8 cellular contexts compared by ENCODE assay signal in genomic region chr2:72825271-72826155, GRCh38.
DNase-seq lines count a peak whose midpoint lies in the region; ATAC-seq and TF ChIP-seq lines count a peak whose summit lies in the region.

EXOC6B (minus strand) TSS chr2:72826033.

- H3K27me3 Mint-ChIP-seq in nephron progenitor cell (ENCODE audit: low read depth, poor library complexity), result no peaks in the 10 kb centered on the region
- no peaks in the 10 kb centered on the region for H3K27me3 Mint-ChIP-seq in stimulated activated naive CD8-positive, alpha-beta T cell treated with anti-CD3 and anti-CD28 coated beads, Interleukin-15, Interleukin-2, amounts not matched to agents 100 ng/mL and 50 ng/mL, for 24 hours

- H3K4me3 Mint-ChIP-seq in nephron progenitor cell, result peak within 1 kb of the TSS; percentile 98
- peak within 1 kb of the TSS; percentile 97 for H3K4me3 Mint-ChIP-seq in stimulated activated naive CD8-positive, alpha-beta T cell treated with anti-CD3 and anti-CD28 coated beads, Interleukin-15, Interleukin-2, amounts not matched to agents 100 ng/mL and 50 ng/mL, for 24 hours

- peaks cover 15% of the 10 kb centered on the region for H3K4me1 ChIP-seq in DND-41 (ENCODE audit: insufficient read depth, low read length)

- H3K4me1 Mint-ChIP-seq in nephron progenitor cell, result peaks cover 40% of the 10 kb centered on the region
- H3K4me1 Mint-ChIP-seq in stimulated activated naive CD8-positive, alpha-beta T cell treated with anti-CD3 and anti-CD28 coated beads, Interleukin-15, Interleukin-2, amounts not matched to agents 100 ng/mL and 50 ng/mL, for 24 hours (ENCODE audit: low read depth), result peaks cover 45% of the 10 kb centered on the region

- H4K20me1 ChIP-seq in DND-41 (ENCODE audit: insufficient read depth, low read length), result no peaks in the 10 kb centered on the region

- DNase-seq in DND-41 (peak; percentile 82), GOT3 (lab: John Stamatoyannopoulos, UW) (peak; percentile 78), LNCaP clone FGC (ENCODE audit: low read depth) (peak; percentile 33), SHP77 (lab: John Stamatoyannopoulos, UW) (peak; percentile 85), fibroblast of the conjunctiva (ENCODE audit: low read depth) (peak; percentile 75), nephron progenitor cell (peak; percentile 97)
- peak; percentile 94 for DNase-seq in activated effector memory CD4-positive, alpha-beta T cell treated with anti-CD3 and anti-CD28 coated beads, Interleukin-2, amount 50 U/mL, for 16 hours

- H3K4me2 ChIP-seq in DND-41 (ENCODE audit: insufficient read depth, low read length), result peak within 1 kb of the TSS; percentile 67

- TF ChIP-seq CTCF in DND-41 (IDR thresholded peaks at IDR 0.05; ENCODE audit: borderline replicate concordance, extremely low read depth, low read length, poor library complexity, severe bottlenecking) (no peak), LNCaP clone FGC (IDR thresholded peaks at IDR 0.05; ENCODE audit: control insufficient read depth, extremely low read depth, insufficient read depth) (no peak), nephron progenitor cell (IDR thresholded peaks at IDR 0.05) (no peak)

- no peaks in the 10 kb centered on the region for H3K36me3 ChIP-seq in DND-41 (ENCODE audit: insufficient read depth, low read length)

- H3K79me2 ChIP-seq in DND-41 (ENCODE audit: insufficient read depth, low read length), result no peaks in the 10 kb centered on the region

- H3K9me3 Mint-ChIP-seq in nephron progenitor cell, result no peaks in the 10 kb centered on the region
- no peaks in the 10 kb centered on the region for H3K9me3 Mint-ChIP-seq in stimulated activated naive CD8-positive, alpha-beta T cell treated with anti-CD3 and anti-CD28 coated beads, Interleukin-15, Interleukin-2, amounts not matched to agents 100 ng/mL and 50 ng/mL, for 24 hours

- ATAC-seq in DND-41 (ENCODE audit: insufficient read depth, low read depth), result peak; percentile 88

- peak within 1 kb of the TSS; percentile 66 for H2AFZ ChIP-seq in DND-41 (ENCODE audit: low read depth, low read length)

- H3K27ac ChIP-seq in DND-41 (ENCODE audit: low read length), result no peak within 1 kb of the TSS

- H3K27me3 ChIP-seq in DND-41 (ENCODE audit: insufficient read depth, low read length, poor library complexity), result no peaks in the 10 kb centered on the region

- H3K36me3 Mint-ChIP-seq in nephron progenitor cell (ENCODE audit: low read depth), result peaks cover 13% of the 10 kb centered on the region
- peaks cover 9% of the 10 kb centered on the region for H3K36me3 Mint-ChIP-seq in stimulated activated naive CD8-positive, alpha-beta T cell treated with anti-CD3 and anti-CD28 coated beads, Interleukin-15, Interleukin-2, amounts not matched to agents 100 ng/mL and 50 ng/mL, for 24 hours (ENCODE audit: low read depth)

- no peaks in the 10 kb centered on the region for H3K9me3 ChIP-seq in DND-41 (ENCODE audit: insufficient read depth, low read length, severe bottlenecking)

- peak within 1 kb of the TSS; percentile 57 for H3K9ac ChIP-seq in DND-41 (ENCODE audit: low read depth, low read length)

- peak within 1 kb of the TSS; percentile 98 for H3K27ac Mint-ChIP-seq in nephron progenitor cell
- H3K27ac Mint-ChIP-seq in stimulated activated naive CD8-positive, alpha-beta T cell treated with anti-CD3 and anti-CD28 coated beads, Interleukin-15, Interleukin-2, amounts not matched to agents 100 ng/mL and 50 ng/mL, for 24 hours, result peak within 1 kb of the TSS; percentile 81

- H3K4me3 ChIP-seq in DND-41 (ENCODE audit: low read depth in 1 of 2, low read length in 2 of 2) (peak within 1 kb of the TSS; percentile 7 to 68; a peak in 3 of 4 replicates), LNCaP clone FGC (ENCODE audit: low read depth, low read length) (peak within 1 kb of the TSS; percentile 71)

Comparison
In these comparisons a context has a peak if more than half of its experiments do, and no peak if none do; other contexts are left out.
1. DNase-seq: peak in every context shown above with its lines; median percentile 97 in nephron progenitor cell; 94 in activated effector memory CD4-positive, alpha-beta T cell treated with anti-CD3 and anti-CD28 coated beads, Interleukin-2, amount 50 U/mL, for 16 hours; 85 in SHP77; 82 in DND-41; 78 in GOT3; 75 in fibroblast of the conjunctiva; 33 in LNCaP clone FGC.